19 cellular contexts compared by ENCODE assay signal in genomic region chr2:98295721-98296414, GRCh38. TPM values are rescaled to one million over a fixed set of nuclear protein-coding genes. Genes with fewer than 3 reads are reported as not detected.
DNase-seq lines count a peak whose midpoint lies in the region; ATAC-seq and TF ChIP-seq lines count a peak whose summit lies in the region.
"Had no signal": no experiment of that assay in that cellular context is flagged by ENCODE, and none has a peak within 500 bp of the region (broad histone marks: within the 10 kb centered on the region; RNA-seq: fewer than 3 reads in every experiment).

No MANE protein-coding gene starts in this region.

- H3K4me2 ChIP-seq in PC-9 (no peak overlapping the region), osteoblast (ENCODE audit: insufficient read depth, low read length) (no peak overlapping the region)

- H3K4me3 ChIP-seq in PC-9, result no peak overlapping the region
- no peak overlapping the region for H3K4me3 ChIP-seq in epithelial cell of proximal tubule (ENCODE audit: low read depth, low read length)
- H3K4me3 ChIP-seq in osteoblast (ENCODE audit: insufficient read depth, low read length), result no peak overlapping the region
- H3K4me3 ChIP-seq: suprapubic skin had no signal

- no peaks in the 10 kb centered on the region for H3K9me2 ChIP-seq in PC-9 (ENCODE audit: insufficient read depth)

- H3K4me1 ChIP-seq in PC-9 (replicated peaks; ENCODE audit: insufficient read depth) (no peaks in the 10 kb centered on the region; the same call in 1 of the 2 replicates), osteoblast (ENCODE audit: insufficient read depth, low read length) (no peaks in the 10 kb centered on the region)
- H3K4me1 ChIP-seq: suprapubic skin had no signal

- H4K20me1 ChIP-seq in PC-9 (ENCODE audit: insufficient read depth), result no peaks in the 10 kb centered on the region
- H4K20me1 ChIP-seq in osteoblast (ENCODE audit: insufficient read depth, low read length), result no peaks in the 10 kb centered on the region

- DNase-seq in EH (ENCODE audit: low read depth) (peak; percentile 10), PC-9 (no peak), epithelial cell of proximal tubule (ENCODE audit: low read depth) (no peak), osteoblast (ENCODE audit: insufficient read length, low spot score, missing footprints) (peak; percentile 60)
- DNase-seq in activated T-cell treated with anti-CD3 and anti-CD28 coated beads, Interleukin-2, amount 50 U/mL, for 48 hours, result no peak
- DNase-seq in stimulated activated CD4-positive, alpha-beta T cell treated with anti-CD3 and anti-CD28 coated beads, Interleukin-1b, Interleukin-23, amount 100 ng/mL, for 48 hours, result no peak
- DNase-seq: activated naive CD8-positive, alpha-beta T cell treated with anti-CD3 and anti-CD28 coated beads, Interleukin-2, amount 10 ng/mL, durations not matched to agents 7 days and 5 days; AML-193; effector CD8-positive, alpha-beta T cell; NCI-H345; NK-92 treated with Interleukin-12 subunit alpha and Interleukin-12 subunit beta, amount 100 ng/mL, for 24 hours; posterior cingulate gyrus; small intestine had no signal

- H3K9me3 ChIP-seq in PC-9 (ENCODE audit: insufficient read depth, low read depth) (no peaks in the 10 kb centered on the region), osteoblast (ENCODE audit: low read depth, low read length) (no peaks in the 10 kb centered on the region)
- H3K9me3 ChIP-seq: suprapubic skin had no signal

- intact Hi-C loops in PC-9 (cut with micrococcal nuclease; ENCODE audit: unreplicated experiment), result no loop called here

- H3K36me3 ChIP-seq in PC-9 (ENCODE audit: low read depth), result no peaks in the 10 kb centered on the region
- no peaks in the 10 kb centered on the region for H3K36me3 ChIP-seq in osteoblast (ENCODE audit: insufficient read depth, low read length)
- H3K36me3 ChIP-seq: suprapubic skin had no signal

- H3K27me3 ChIP-seq in PC-9 (ENCODE audit: insufficient read depth, low read depth) (peaks cover 39% of the 10 kb centered on the region), osteoblast (ENCODE audit: insufficient read depth, low read length) (peaks cover 6% of the 10 kb centered on the region)

- TF ChIP-seq CTCF in PC-9 (conservative IDR thresholded peaks at IDR 0.05) (0 out of 2 replicates have a peak, but pooled peaks have one; percentile 20), epithelial cell of proximal tubule (conservative IDR thresholded peaks at IDR 0.05; ENCODE audit: low read depth, low read length) (peak; percentile 25), osteoblast (IDR thresholded peaks at IDR 0.05; ENCODE audit: extremely low read depth, low read depth, low read length) (peak; percentile 30)

- BruUV-seq in PC-9 (replicated peaks; lab: Mats Ljungman, UMichigan), result no TSS peak

- POLR2A ChIA-PET in PC-9 (lab: Charles Lee; ENCODE audit: unreplicated experiment), result no interaction called here

- CTCF ChIA-PET in PC-9 (lab: Charles Lee), result no interaction called here

- H3F3A ChIP-seq in PC-9 (ENCODE audit: insufficient read depth, low read depth), result no peaks in the 10 kb centered on the region

- no peak for ATAC-seq in HG02852 (IDR thresholded peaks at IDR 0.05; ENCODE audit: unreplicated experiment)
- ATAC-seq: WTC11 had no signal

- H3K27ac ChIP-seq in PC-9 (no peak overlapping the region), osteoblast (ENCODE audit: low read depth, low read length) (no peak overlapping the region)
- H3K27ac ChIP-seq: suprapubic skin had no signal

- H3K79me2 ChIP-seq in PC-9 (ENCODE audit: low read depth) (no peaks in the 10 kb centered on the region), osteoblast (ENCODE audit: insufficient read depth, low read length) (no peaks in the 10 kb centered on the region)

- H2AFZ ChIP-seq in PC-9 (no peak overlapping the region), osteoblast (ENCODE audit: low read length) (no peak overlapping the region)

RNA-seq across cellular contexts. Expression of gene CNGA3, which starts 50.4 kb away (rescaled TPM):
- total RNA-seq in PC-9 (2021) (not detected in 2 replicates), epithelial cell of proximal tubule (not detected in 2 replicates), osteoblast (0.29 and 0.36 TPM in 2 replicates)
- total RNA-seq: activated naive CD8-positive, alpha-beta T cell treated with anti-CD3 and anti-CD28 coated beads, Interleukin-2, amount 10 ng/mL, durations not matched to agents 7 days and 5 days; cardiac septum; HT-29; suprapubic skin; T-helper 1 cell treated with Interleukin-12 subunit alpha and Interleukin-12 subunit beta and Interleukin-4 antibody, amounts not matched to agents 30 ng/mL and 1 ng/mL, for 36 hours; WTC11 had no signal

Comparison
In these comparisons a context has a peak if more than half of its experiments do, and no peak if none do; other contexts are left out.
1. DNase-seq: peak in EH (single experiment) and osteoblast (single experiment); none in PC-9 (0 of 2), epithelial cell of proximal tubule (single experiment), activated T-cell treated with anti-CD3 and anti-CD28 coated beads, Interleukin-2, amount 50 U/mL, for 48 hours (0 of 2) and stimulated activated CD4-positive, alpha-beta T cell treated with anti-CD3 and anti-CD28 coated beads, Interleukin-1b, Interleukin-23, amount 100 ng/mL, for 48 hours (single experiment).
2. Peak in every context shown above with its lines, with median percentiles within 50 percentile points of each other: CTCF ChIP-seq.